In genomic region chr10:2572611-2573010, GRCh38 we compare ENCODE assay signal across 2 cellular contexts.
A peak's percentile ranks its signal among the peaks of the same experiment; 100 is the strongest.
TF ChIP-seq lines count a peak whose summit lies in the region.

No MANE protein-coding gene starts in this region.

TF ChIP-seq in H1, 55 proteins besides CTCF, POLR2A, EP300 and RAD21:
- TF ChIP-seq FOSL1 (IDR thresholded peaks at IDR 0.05; ENCODE audit: insufficient read depth, low read depth, low read length), result no peak
- TF ChIP-seq YY1 (IDR thresholded peaks at IDR 0.05; ENCODE audit: low read depth, low read length), result no peak
- TF ChIP-seq ZNF274 (IDR thresholded peaks at IDR 0.05; ENCODE audit: borderline replicate concordance, extremely low read depth, low read length), result no peak

TF ChIP-seq in neural cell, 6 proteins besides CTCF, POLR2A, EP300 and RAD21:
- TF ChIP-seq SMC3 (conservative IDR thresholded peaks at IDR 0.05; ENCODE audit: poor library complexity) (peak; percentile 37), TAF1 (IDR thresholded peaks at IDR 0.05; ENCODE audit: low read depth) (no peak), REST (IDR thresholded peaks at IDR 0.05; ENCODE audit: borderline replicate concordance) (no peak), POLR2AphosphoS5 (IDR thresholded peaks at IDR 0.05) (peak; percentile 74), EZH2 (IDR thresholded peaks at IDR 0.05; ENCODE audit: borderline replicate concordance, insufficient read depth, low read length, poor library complexity, severe bottlenecking) (no peak)
TF ChIP-seq in neural cell: peak in this region for 2.
